ENCODE assay signal across 1 cellular context in the genomic region with DNA sequence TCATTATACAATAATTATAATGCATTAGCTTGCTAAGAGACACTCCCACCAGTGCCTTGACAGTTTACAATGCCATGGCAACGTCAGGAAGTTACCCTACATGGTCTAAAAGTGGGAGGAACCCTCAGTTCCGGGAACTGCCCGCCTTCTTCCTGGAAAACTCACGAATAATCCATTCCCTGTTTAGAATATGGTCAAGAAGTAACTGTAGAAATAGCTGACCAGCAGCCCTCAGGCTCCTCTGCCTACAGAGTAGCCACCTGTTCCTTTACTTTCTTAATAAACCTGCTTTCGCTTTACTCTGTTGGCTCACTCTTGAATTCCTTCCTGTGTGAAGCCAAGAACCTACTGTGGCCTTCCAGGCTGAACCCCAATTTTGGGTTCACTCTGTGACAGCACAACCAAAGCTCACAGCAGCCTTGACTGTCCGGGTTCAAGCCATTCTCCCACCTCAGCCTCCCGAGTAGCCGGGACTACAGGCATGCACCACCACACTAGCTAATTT.
A peak's percentile ranks its signal among the peaks of the same experiment; 100 is the strongest.
TF ChIP-seq lines count a peak whose summit lies in the region.

No MANE protein-coding gene starts in this region.

TF ChIP-seq in K562, 482 proteins besides CTCF, POLR2A, EP300 and RAD21 (continued from another document and continues in another):
- no peak for TF ChIP-seq CHCHD3 (CRISPR knock-in tag; IDR thresholded peaks at IDR 0.05)
- TF ChIP-seq NFIC (IDR thresholded peaks at IDR 0.05): no peak
- no peak for TF ChIP-seq TBP (optimal IDR thresholded peaks at IDR 0.05; ENCODE audit: low read depth, low read length)
- TF ChIP-seq NR4A1 (CRISPR knock-in tag; IDR thresholded peaks at IDR 0.05): no peak
- peak; percentile 77; the same call in 1 of the 2 replicates for TF ChIP-seq NR4A1 (tag; IDR thresholded peaks at IDR 0.05)
- 0 out of 2 replicates have a peak, but pooled peaks have one; percentile 36 for TF ChIP-seq ZNF584 (CRISPR knock-in tag; IDR thresholded peaks at IDR 0.05; ENCODE audit: low read depth)
- no peak for TF ChIP-seq E2F3 (CRISPR knock-in tag; IDR thresholded peaks at IDR 0.05)
- no peak for TF ChIP-seq MECOM (CRISPR knock-in tag; IDR thresholded peaks at IDR 0.05)
- TF ChIP-seq HDAC2 (IDR thresholded peaks at IDR 0.05): no peak
- no peak for TF ChIP-seq SOX6 (IDR thresholded peaks at IDR 0.05)
- TF ChIP-seq ZNF79 (CRISPR knock-in tag; IDR thresholded peaks at IDR 0.05; ENCODE audit: low read depth): no peak
- no peak for TF ChIP-seq TEAD2 (tag; IDR thresholded peaks at IDR 0.05)
- TF ChIP-seq U2AF1 (optimal IDR thresholded peaks at IDR 0.05; ENCODE audit: low read depth, low read length): no peak
- TF ChIP-seq MCM7 (IDR thresholded peaks at IDR 0.05): no peak
- TF ChIP-seq ETS2 (tag; IDR thresholded peaks at IDR 0.05; ENCODE audit: borderline replicate concordance, poor library complexity, severe bottlenecking): no peak
- TF ChIP-seq TOE1 (IDR thresholded peaks at IDR 0.05; ENCODE audit: borderline replicate concordance): no peak
- no peak for TF ChIP-seq TOE1 (CRISPR knock-in tag; IDR thresholded peaks at IDR 0.05; ENCODE audit: borderline replicate concordance, low read depth)
- TF ChIP-seq, protein P1, sequence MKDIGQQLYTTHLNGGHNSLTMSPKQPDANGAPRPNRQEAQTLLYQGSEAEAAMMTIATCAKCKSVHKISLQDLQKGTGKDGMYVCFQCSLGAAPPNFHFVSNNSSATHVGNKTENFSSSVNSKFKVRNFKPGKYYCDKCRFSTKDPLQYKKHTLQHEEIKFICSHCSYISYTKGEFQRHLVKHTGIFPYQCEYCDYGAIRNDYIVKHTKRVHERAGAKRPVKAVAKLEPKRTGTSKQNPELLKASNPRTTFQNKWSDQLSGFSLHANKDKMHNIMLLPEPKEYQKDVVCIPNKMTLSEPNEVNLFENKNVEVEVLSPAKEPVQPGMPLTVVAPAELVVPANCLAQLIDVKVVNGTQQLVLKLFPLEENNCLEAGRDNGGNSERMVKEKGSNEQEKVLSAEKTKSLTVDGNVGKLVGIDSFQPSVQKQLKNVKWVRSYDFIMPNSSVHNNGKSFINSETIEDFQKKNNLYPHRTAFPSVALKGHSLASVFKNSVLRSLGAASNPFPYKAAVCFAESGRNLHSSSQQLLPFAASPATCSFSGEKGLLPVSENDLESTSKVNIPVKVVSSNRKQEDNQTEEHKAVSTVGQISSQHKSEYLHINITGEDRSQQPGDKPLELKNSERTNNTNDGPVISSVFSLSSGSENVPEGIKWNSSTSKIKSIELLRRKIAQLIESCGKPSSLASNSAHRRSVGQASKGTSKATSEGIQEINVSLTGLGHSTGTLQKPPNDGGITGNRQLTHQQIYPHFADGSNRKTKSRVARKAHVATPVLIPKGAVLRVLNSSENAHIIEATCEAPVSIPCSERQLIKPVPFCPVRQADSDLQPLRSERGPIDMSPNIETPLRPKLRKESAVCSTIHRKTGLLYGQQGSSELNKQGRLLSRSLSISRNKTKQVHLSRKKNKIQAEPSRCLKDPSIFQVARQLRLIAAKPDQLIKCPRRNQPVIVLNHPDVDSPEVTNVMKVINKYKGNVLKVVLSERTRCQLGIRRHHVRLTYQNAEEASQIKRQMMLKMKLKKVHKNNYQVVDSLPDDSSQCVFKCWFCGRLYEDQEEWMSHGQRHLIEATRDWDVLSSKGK (CRISPR knock-in tag; IDR thresholded peaks at IDR 0.05): no peak
- TF ChIP-seq HMG20B (CRISPR knock-in tag; IDR thresholded peaks at IDR 0.05): no peak
- no peak for TF ChIP-seq ZNF197 (CRISPR knock-in tag; IDR thresholded peaks at IDR 0.05; ENCODE audit: low read depth)
- TF ChIP-seq, protein P2, sequence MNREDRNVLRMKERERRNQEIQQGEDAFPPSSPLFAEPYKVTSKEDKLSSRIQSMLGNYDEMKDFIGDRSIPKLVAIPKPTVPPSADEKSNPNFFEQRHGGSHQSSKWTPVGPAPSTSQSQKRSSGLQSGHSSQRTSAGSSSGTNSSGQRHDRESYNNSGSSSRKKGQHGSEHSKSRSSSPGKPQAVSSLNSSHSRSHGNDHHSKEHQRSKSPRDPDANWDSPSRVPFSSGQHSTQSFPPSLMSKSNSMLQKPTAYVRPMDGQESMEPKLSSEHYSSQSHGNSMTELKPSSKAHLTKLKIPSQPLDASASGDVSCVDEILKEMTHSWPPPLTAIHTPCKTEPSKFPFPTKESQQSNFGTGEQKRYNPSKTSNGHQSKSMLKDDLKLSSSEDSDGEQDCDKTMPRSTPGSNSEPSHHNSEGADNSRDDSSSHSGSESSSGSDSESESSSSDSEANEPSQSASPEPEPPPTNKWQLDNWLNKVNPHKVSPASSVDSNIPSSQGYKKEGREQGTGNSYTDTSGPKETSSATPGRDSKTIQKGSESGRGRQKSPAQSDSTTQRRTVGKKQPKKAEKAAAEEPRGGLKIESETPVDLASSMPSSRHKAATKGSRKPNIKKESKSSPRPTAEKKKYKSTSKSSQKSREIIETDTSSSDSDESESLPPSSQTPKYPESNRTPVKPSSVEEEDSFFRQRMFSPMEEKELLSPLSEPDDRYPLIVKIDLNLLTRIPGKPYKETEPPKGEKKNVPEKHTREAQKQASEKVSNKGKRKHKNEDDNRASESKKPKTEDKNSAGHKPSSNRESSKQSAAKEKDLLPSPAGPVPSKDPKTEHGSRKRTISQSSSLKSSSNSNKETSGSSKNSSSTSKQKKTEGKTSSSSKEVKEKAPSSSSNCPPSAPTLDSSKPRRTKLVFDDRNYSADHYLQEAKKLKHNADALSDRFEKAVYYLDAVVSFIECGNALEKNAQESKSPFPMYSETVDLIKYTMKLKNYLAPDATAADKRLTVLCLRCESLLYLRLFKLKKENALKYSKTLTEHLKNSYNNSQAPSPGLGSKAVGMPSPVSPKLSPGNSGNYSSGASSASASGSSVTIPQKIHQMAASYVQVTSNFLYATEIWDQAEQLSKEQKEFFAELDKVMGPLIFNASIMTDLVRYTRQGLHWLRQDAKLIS (CRISPR knock-in tag; IDR thresholded peaks at IDR 0.05): no peak
- TF ChIP-seq ZZZ3 (IDR thresholded peaks at IDR 0.05): no peak
- TF ChIP-seq ETV1 (tag; conservative IDR thresholded peaks at IDR 0.05; ENCODE audit: low read depth): no peak
- TF ChIP-seq CCAR2 (IDR thresholded peaks at IDR 0.05; ENCODE audit: low read depth, low read length): no peak
- TF ChIP-seq BHLHE40 (IDR thresholded peaks at IDR 0.05; ENCODE audit: low read length): no peak
- no peak for TF ChIP-seq ZNF778 (CRISPR knock-in tag; IDR thresholded peaks at IDR 0.05)
- TF ChIP-seq, protein P3, sequence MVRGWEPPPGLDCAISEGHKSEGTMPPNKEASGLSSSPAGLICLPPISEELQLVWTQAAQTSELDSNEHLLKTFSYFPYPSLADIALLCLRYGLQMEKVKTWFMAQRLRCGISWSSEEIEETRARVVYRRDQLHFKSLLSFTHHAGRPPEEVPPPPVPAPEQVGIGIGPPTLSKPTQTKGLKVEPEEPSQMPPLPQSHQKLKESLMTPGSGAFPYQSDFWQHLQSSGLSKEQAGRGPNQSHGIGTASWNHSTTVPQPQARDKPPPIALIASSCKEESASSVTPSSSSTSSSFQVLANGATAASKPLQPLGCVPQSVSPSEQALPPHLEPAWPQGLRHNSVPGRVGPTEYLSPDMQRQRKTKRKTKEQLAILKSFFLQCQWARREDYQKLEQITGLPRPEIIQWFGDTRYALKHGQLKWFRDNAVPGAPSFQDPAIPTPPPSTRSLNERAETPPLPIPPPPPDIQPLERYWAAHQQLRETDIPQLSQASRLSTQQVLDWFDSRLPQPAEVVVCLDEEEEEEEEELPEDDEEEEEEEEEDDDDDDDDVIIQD (CRISPR knock-in tag; IDR thresholded peaks at IDR 0.05): no peak
- no peak for TF ChIP-seq SP2 (IDR thresholded peaks at IDR 0.05; ENCODE audit: extremely low read depth, low read depth, low read length, poor library complexity, severe bottlenecking)
- TF ChIP-seq ZNF143 (CRISPR knock-in tag; IDR thresholded peaks at IDR 0.05): no peak
- no peak for TF ChIP-seq REST (CRISPR knock-in tag; IDR thresholded peaks at IDR 0.05; ENCODE audit: low read depth)
- TF ChIP-seq, protein P4, sequence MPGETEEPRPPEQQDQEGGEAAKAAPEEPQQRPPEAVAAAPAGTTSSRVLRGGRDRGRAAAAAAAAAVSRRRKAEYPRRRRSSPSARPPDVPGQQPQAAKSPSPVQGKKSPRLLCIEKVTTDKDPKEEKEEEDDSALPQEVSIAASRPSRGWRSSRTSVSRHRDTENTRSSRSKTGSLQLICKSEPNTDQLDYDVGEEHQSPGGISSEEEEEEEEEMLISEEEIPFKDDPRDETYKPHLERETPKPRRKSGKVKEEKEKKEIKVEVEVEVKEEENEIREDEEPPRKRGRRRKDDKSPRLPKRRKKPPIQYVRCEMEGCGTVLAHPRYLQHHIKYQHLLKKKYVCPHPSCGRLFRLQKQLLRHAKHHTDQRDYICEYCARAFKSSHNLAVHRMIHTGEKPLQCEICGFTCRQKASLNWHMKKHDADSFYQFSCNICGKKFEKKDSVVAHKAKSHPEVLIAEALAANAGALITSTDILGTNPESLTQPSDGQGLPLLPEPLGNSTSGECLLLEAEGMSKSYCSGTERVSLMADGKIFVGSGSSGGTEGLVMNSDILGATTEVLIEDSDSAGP (CRISPR knock-in tag; IDR thresholded peaks at IDR 0.05): no peak
- no peak for TF ChIP-seq SREBF1 (IDR thresholded peaks at IDR 0.05; ENCODE audit: borderline replicate concordance, low read depth, low read length)
- no peak for TF ChIP-seq NR0B1 (IDR thresholded peaks at IDR 0.05; ENCODE audit: partially characterized antibody)
- no peak for TF ChIP-seq FIP1L1 (IDR thresholded peaks at IDR 0.05; ENCODE audit: low read depth, low read length, poor library complexity, severe bottlenecking)
- no peak for TF ChIP-seq ZNF764 (CRISPR knock-in tag; IDR thresholded peaks at IDR 0.05; ENCODE audit: low read depth)
- no peak for TF ChIP-seq ARHGAP35 (IDR thresholded peaks at IDR 0.05; ENCODE audit: partially characterized antibody)
- peak; percentile 61 for TF ChIP-seq MEIS2 (IDR thresholded peaks at IDR 0.05; ENCODE audit: partially characterized antibody)
- TF ChIP-seq RFX5 (IDR thresholded peaks at IDR 0.05; ENCODE audit: low read depth, low read length): no peak
- no peak for TF ChIP-seq FOXA1 (IDR thresholded peaks at IDR 0.05; ENCODE audit: borderline replicate concordance)
- no peak for TF ChIP-seq XRCC5 (IDR thresholded peaks at IDR 0.05; ENCODE audit: low read depth, low read length)
- TF ChIP-seq IFI16 (CRISPR knock-in tag; IDR thresholded peaks at IDR 0.05): no peak
- TF ChIP-seq XRCC4 (IDR thresholded peaks at IDR 0.05; ENCODE audit: extremely low read depth, insufficient read depth, insufficient read length): no peak
- TF ChIP-seq ZNF253 (CRISPR knock-in tag; conservative IDR thresholded peaks at IDR 0.05): no peak
- TF ChIP-seq BACH1 (tag; IDR thresholded peaks at IDR 0.05): no peak
- peak; percentile 28 for TF ChIP-seq BRD9 (IDR thresholded peaks at IDR 0.05; ENCODE audit: low read depth, partially characterized antibody)
- peak; percentile 52; the same call in 1 of the 2 replicates for TF ChIP-seq RNF2 (IDR thresholded peaks at IDR 0.05)
- no peak for TF ChIP-seq MLX (CRISPR knock-in tag; conservative IDR thresholded peaks at IDR 0.05)
- TF ChIP-seq MAZ (CRISPR knock-in tag; conservative IDR thresholded peaks at IDR 0.05 in 1 of 2, IDR thresholded peaks at IDR 0.05 in 1 of 2): 0 out of 4 replicates have a peak, but pooled peaks of 1 of the 2 experiments have one; percentile 29
- TF ChIP-seq, protein P5, sequence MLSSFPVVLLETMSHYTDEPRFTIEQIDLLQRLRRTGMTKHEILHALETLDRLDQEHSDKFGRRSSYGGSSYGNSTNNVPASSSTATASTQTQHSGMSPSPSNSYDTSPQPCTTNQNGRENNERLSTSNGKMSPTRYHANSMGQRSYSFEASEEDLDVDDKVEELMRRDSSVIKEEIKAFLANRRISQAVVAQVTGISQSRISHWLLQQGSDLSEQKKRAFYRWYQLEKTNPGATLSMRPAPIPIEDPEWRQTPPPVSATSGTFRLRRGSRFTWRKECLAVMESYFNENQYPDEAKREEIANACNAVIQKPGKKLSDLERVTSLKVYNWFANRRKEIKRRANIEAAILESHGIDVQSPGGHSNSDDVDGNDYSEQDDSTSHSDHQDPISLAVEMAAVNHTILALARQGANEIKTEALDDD (IDR thresholded peaks at IDR 0.05): no peak
